Comparison of ENCODE assay signal across 31 cellular contexts in genomic region chr1:52670599-52670998, GRCh38. TPM values are rescaled to one million over a fixed set of nuclear protein-coding genes. Genes with fewer than 3 reads are reported as not detected.
DNase-seq lines count a peak whose midpoint lies in the region; ATAC-seq and TF ChIP-seq lines count a peak whose summit lies in the region.
"Had no signal": no experiment of that assay in that cellular context is flagged by ENCODE, and none has a peak within 500 bp of the region (broad histone marks: within the 10 kb centered on the region; RNA-seq: fewer than 3 reads in every experiment).

No MANE protein-coding gene starts in this region.

- no peak overlapping the region for H3K4me3 ChIP-seq in heart right ventricle
- no peak overlapping the region for H3K4me3 ChIP-seq in left lung
- H3K4me3 ChIP-seq: SK-N-MC had no signal

- no peak for TF ChIP-seq CTCF in heart right ventricle (IDR thresholded peaks at IDR 0.05)
- TF ChIP-seq CTCF in GM13976 (IDR thresholded peaks at IDR 0.05; ENCODE audit: borderline replicate concordance, control extremely low read depth, extremely low read depth, insufficient read depth, missing control alignments): no peak
- no peak for TF ChIP-seq CTCF in left lung (IDR thresholded peaks at IDR 0.05)

- 68% methylated on average over 2 of the region's 2 CpGs for WGBS in heart right ventricle, 2 donors

- H3K27ac ChIP-seq in heart right ventricle (no peak overlapping the region), left lung (no peak overlapping the region)
- H3K27ac ChIP-seq: RWPE1, SK-N-MC had no signal

- no peaks in the 10 kb centered on the region for H3K36me3 ChIP-seq in heart right ventricle
- H3K36me3 ChIP-seq in left lung: no peaks in the 10 kb centered on the region

- DNase-seq in left ventricle myocardium superior: no peak
- no peak for DNase-seq in heart right ventricle
- peak; percentile 45 for DNase-seq in fibroblast of peridontal ligament (ENCODE audit: extremely low read depth)
- no peak for DNase-seq in sciatic nerve (ENCODE audit: low spot score)
- no peak for DNase-seq in GM13976 (ENCODE audit: low spot score)
- no peak for DNase-seq in left lung
- DNase-seq: AML-193; C1 segment of cervical spinal cord; CD4-positive, alpha-beta memory T cell; COR-L47; DMS53; Karpas-422; NCI-H1092 treated with DMSO at 0.1 percent for 48 hours; NCI-H1436; NCI-H187; NCI-H2081 treated with DMSO at 0.1 percent for 48 hours; NCI-H2171; NCI-H226; NCI-H510A; NCI-H69; SIG-M5 had no signal

- ATAC-seq in left ventricle myocardium superior (peak; percentile 17), heart right ventricle (no peak), sciatic nerve (peak; percentile 36), GM19023 (IDR thresholded peaks at IDR 0.05; ENCODE audit: unreplicated experiment) (no peak), left lung (no peak), GM18505 (IDR thresholded peaks at IDR 0.05; ENCODE audit: unreplicated experiment) (no peak)
- ATAC-seq: HepG2, Panc1 had no signal

- in situ Hi-C loops in GM13976 (cut with MboI; ENCODE audit: low sequenced_read_pairs, unreplicated experiment): no loop called here

- no peaks in the 10 kb centered on the region for H3K9me3 ChIP-seq in heart right ventricle
- no peaks in the 10 kb centered on the region for H3K9me3 ChIP-seq in left lung

- no peaks in the 10 kb centered on the region for H3K27me3 ChIP-seq in heart right ventricle
- no peaks in the 10 kb centered on the region for H3K27me3 ChIP-seq in left lung

- intact Hi-C loops in left ventricle myocardium superior (cut with micrococcal nuclease) (no loop called here), heart right ventricle (cut with DNase I) (loop anchor here in 1 of 10 donors (10.0 kb wide), 1 partner anchor 116 kb away; the partner anchor contains the start of gene TUT4), sciatic nerve (cut with DNase I) (no loop called here), left lung (cut with DNase I) (no loop called here)

- no peak for TF ChIP-seq POLR2A in GM18505 (IDR thresholded peaks at IDR 0.05; ENCODE audit: borderline replicate concordance, extremely low read depth, insufficient read depth, insufficient read length)

- H3K4me1 ChIP-seq in heart right ventricle (no peaks in the 10 kb centered on the region), left lung (no peaks in the 10 kb centered on the region)

RNA-seq across cellular contexts. Expression of gene COA7, which starts 27.5 kb away (rescaled TPM):
- total RNA-seq in left ventricle myocardium superior: 18.5 TPM
- total RNA-seq in heart right ventricle: 10 to 100 TPM in 9 of 10 donors, 1 to 10 TPM in 1; 9.7 to 22.4 (median 16.0) TPM
- polyA plus RNA-seq in heart right ventricle: 10 to 100 TPM in 1 of 2 donors, 1 to 10 TPM in 1; 3.9 to 11.1 TPM
- 11.3 TPM for total RNA-seq in sciatic nerve
- 10 to 100 TPM; 13.4 to 24.8 TPM for total RNA-seq in left lung

RNA-seq across cellular contexts. Expression of gene SHISAL2A, which starts 37.6 kb away (rescaled TPM):
- total RNA-seq in left ventricle myocardium superior (not detected), heart right ventricle (under 1 TPM in 2 of 10 donors, not detected in 8; 0.10 to 0.19 TPM), sciatic nerve (1.3 TPM), left lung (1 to 10 TPM in 1 of 2 donors, not detected in 1; 1.6 TPM)
- under 1 TPM in 1 of 2 donors, not detected in 1; 0.22 TPM for polyA plus RNA-seq in heart right ventricle
- total RNA-seq: A172, G401, HepG2, HT-29 had no signal
- polyA plus RNA-seq: AG04450, HepG2 had no signal

RNA-seq across cellular contexts. Expression of gene ZYG11B, which starts 55.7 kb away (rescaled TPM):
- total RNA-seq in left ventricle myocardium superior (84.3 TPM), heart right ventricle (10 to 100 TPM; 48.6 to 84.3 (median 66.3) TPM), sciatic nerve (36.4 TPM), left lung (10 to 100 TPM; 34.4 to 34.6 TPM)
- 10 to 100 TPM in 1 of 2 donors, 1 to 10 TPM in 1; 9.1 to 17.1 TPM for polyA plus RNA-seq in heart right ventricle

Comparison
In these comparisons a context has a peak if more than half of its experiments do, and no peak if none do; other contexts are left out.
1. ATAC-seq: peak in left ventricle myocardium superior (single experiment) and sciatic nerve (single experiment); none in heart right ventricle (0 of 8), GM19023 (single experiment), left lung (single experiment) and GM18505 (single experiment).